9 cellular contexts compared by ENCODE assay signal in genomic region chr9:121700831-121701419, GRCh38. TPM values are rescaled to one million over a fixed set of nuclear protein-coding genes. Genes with fewer than 3 reads are reported as not detected.
DNase-seq lines count a peak whose midpoint lies in the region; ATAC-seq and TF ChIP-seq lines count a peak whose summit lies in the region.
"Had no signal": no experiment of that assay in that cellular context is flagged by ENCODE, and none has a peak within 500 bp of the region (broad histone marks: within the 10 kb centered on the region; RNA-seq: fewer than 3 reads in every experiment).

No MANE protein-coding gene starts in this region.

- no peaks in the 10 kb centered on the region for H3K9me3 ChIP-seq in breast epithelium
- no peaks in the 10 kb centered on the region for H3K9me3 ChIP-seq in right cardiac atrium (ENCODE audit: control insufficient read depth, low read length)
- H3K9me3 ChIP-seq in skeletal muscle satellite cell (replicated peaks; ENCODE audit: low read length): no peaks in the 10 kb centered on the region

- intact Hi-C loops in breast epithelium (cut with DNase I; ENCODE audit: low total_unique reads) (loop anchor here (5.0 kb wide), 1 partner anchor 41 kb away; no protein-coding TSS in a partner anchor), right cardiac atrium (cut with DNase I) (loop anchor here in 1 of 4 donors (10.0 kb wide), 1 partner anchor 156 kb away; no protein-coding TSS in a partner anchor)

- H3K9ac ChIP-seq in skeletal muscle satellite cell (ENCODE audit: low read depth, low read length): peak overlapping the region; percentile 77

- no peak for DNase-seq in HFF-Myc (ENCODE audit: extremely low read depth, low read depth)
- DNase-seq in breast epithelium (ENCODE audit: low spot score in 2 of 2): no peak
- DNase-seq in right cardiac atrium: peak; percentile 74 to 84 (median 84)
- no peak for DNase-seq in NAMALWA (ENCODE audit: low spot score)
- DNase-seq in activated gamma-delta T cell (lab: John Stamatoyannopoulos, UW): no peak
- DNase-seq: NCI-H2081 treated with DMSO at 0.1 percent for 48 hours had no signal

- no peak for TF ChIP-seq CTCF in HFF-Myc (IDR thresholded peaks at IDR 0.05; ENCODE audit: low read depth, low read length, missing control alignments)
- TF ChIP-seq CTCF in breast epithelium (IDR thresholded peaks at IDR 0.05): no peak

- peaks cover 5 to 7% of the 10 kb centered on the region in 2 donors for H3K4me1 ChIP-seq in breast epithelium
- H3K4me1 ChIP-seq in right cardiac atrium (ENCODE audit: control insufficient read depth, insufficient read depth, low read length): peaks cover 14% of the 10 kb centered on the region
- H3K4me1 ChIP-seq in skeletal muscle satellite cell (ENCODE audit: control insufficient read depth, insufficient read depth, low read length): peaks cover 24% of the 10 kb centered on the region

- peak overlapping the region; percentile 85 for H3K4me2 ChIP-seq in skeletal muscle satellite cell (ENCODE audit: low read length)

- H3K36me3 ChIP-seq in breast epithelium (no peaks in the 10 kb centered on the region), skeletal muscle satellite cell (ENCODE audit: insufficient read depth, low read length) (no peaks in the 10 kb centered on the region)

- no peaks in the 10 kb centered on the region for H3K27me3 ChIP-seq in breast epithelium
- no peaks in the 10 kb centered on the region for H3K27me3 ChIP-seq in right cardiac atrium (ENCODE audit: control insufficient read depth, insufficient read depth)
- H3K27me3 ChIP-seq in skeletal muscle satellite cell (ENCODE audit: control insufficient read depth, insufficient read depth, low read length): no peaks in the 10 kb centered on the region

- peak in 1 of 2 donors; percentile 78 for ATAC-seq in right cardiac atrium
- ATAC-seq in HG02973 (IDR thresholded peaks at IDR 0.05; ENCODE audit: unreplicated experiment): no peak
- ATAC-seq in HG03108 (IDR thresholded peaks at IDR 0.05; ENCODE audit: unreplicated experiment): no peak

- H3K4me3 ChIP-seq in HFF-Myc (replicated peaks; ENCODE audit: low read depth, low read length) (peak overlapping the region; percentile 81), breast epithelium (peak overlapping the region; percentile 60 to 96 (median 74)), right cardiac atrium (ENCODE audit: low read length) (no peak overlapping the region), skeletal muscle satellite cell (ENCODE audit: low read length) (peak overlapping the region; percentile 79)

- no peak for TF ChIP-seq POLR2A in breast epithelium (IDR thresholded peaks at IDR 0.05)

- H3K27ac ChIP-seq in breast epithelium (peak overlapping the region; percentile 92 to 95), right cardiac atrium (ENCODE audit: low read length) (peak overlapping the region; percentile 28)

- 45% methylated on average over 26 of the region's 26 CpGs for WGBS in right cardiac atrium

RNA-seq across cellular contexts. Expression of gene DAB2IP, which starts 49.5 kb away (rescaled TPM):
- total RNA-seq in breast epithelium (10 to 100 TPM; 16.0 to 56.0 (median 55.8) TPM), right cardiac atrium (10 to 100 TPM; 41.7 to 55.0 (median 42.7) TPM)
- polyA plus RNA-seq in right cardiac atrium: 25.5 TPM
- total RNA-seq in skeletal muscle satellite cell (2012; rRNA removed): 1.5 and 2.0 TPM in 2 replicates

Comparison
In these comparisons a context has a peak if more than half of its experiments do, and no peak if none do; other contexts are left out.
1. DNase-seq: peak in right cardiac atrium (3 of 3); none in HFF-Myc (single experiment), breast epithelium (0 of 2), NAMALWA (single experiment) and activated gamma-delta T cell (single experiment).